Comparison of ENCODE assay signal across 8 cellular contexts in the genomic region with DNA sequence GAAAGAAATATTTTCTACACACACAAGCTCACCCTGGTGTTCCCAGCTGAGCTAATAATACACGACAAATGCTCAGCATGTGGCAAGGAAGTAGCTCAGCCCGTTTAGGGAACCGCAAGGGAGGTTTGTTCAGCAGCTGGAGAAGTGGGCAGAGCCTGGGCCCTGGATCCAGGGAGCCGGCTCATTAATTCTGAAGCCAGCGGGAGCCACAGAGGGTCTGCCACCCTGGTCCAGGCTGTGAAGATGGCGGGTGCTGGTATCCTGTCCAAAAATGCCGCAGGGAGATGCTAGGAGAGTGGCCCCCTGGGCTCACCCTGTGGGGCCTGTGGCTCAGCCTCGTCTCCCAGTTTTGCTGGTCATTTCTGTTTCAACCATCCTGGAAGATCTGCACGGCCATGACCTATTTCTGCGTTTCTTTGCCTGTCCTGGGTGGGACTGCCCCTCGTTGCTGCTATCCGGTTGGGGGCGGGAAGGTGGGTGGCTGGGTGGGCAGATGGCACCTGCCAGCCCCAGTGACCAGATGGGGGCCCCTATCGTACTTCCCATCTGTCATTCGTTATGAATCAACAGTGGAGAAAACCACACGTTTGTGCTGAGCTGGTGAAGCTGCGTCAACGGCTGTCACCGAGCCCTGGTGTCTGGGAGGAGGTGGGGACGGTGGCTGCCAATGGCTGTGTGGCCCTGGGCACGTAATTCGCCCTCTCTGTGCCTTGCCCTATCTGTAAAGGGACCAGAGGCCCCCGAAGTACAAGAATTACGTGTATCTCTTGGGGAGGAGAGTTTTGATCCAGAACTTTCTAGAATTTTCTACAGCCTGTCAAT. TPM values are rescaled to one million over a fixed set of nuclear protein-coding genes. Genes with fewer than 3 reads are reported as not detected.
DNase-seq lines count a peak whose midpoint lies in the region; ATAC-seq and TF ChIP-seq lines count a peak whose summit lies in the region.

No MANE protein-coding gene starts in this region.

- H3K27me3 ChIP-seq in naive thymus-derived CD4-positive, alpha-beta T cell (ENCODE audit: control insufficient read depth in 2 of 2, insufficient read depth in 2 of 2, low read length in 2 of 2) = peaks cover 0 to 6% of the 10 kb centered on the region in 2 donors

- H3K27ac ChIP-seq in caudate nucleus (ENCODE audit: low read depth, low read length) = peak overlapping the region; percentile 71
- peak overlapping the region; percentile 45 for H3K27ac ChIP-seq in naive thymus-derived CD4-positive, alpha-beta T cell (ENCODE audit: low read depth, low read length)
- peak overlapping the region; percentile 8 for H3K27ac ChIP-seq in substantia nigra (ENCODE audit: low read depth, low read length, poor library complexity, severe bottlenecking)

- peaks cover 5% of the 10 kb centered on the region for H3K27me3 Mint-ChIP-seq in activated B cell treated with CpG ODN at 0.5 μM for 24 hours
- peaks cover 0 to 23% (median 0%) of the 10 kb centered on the region in 5 donors for H3K27me3 Mint-ChIP-seq in naive thymus-derived CD4-positive, alpha-beta T cell

- peak overlapping the region; percentile 46 for H3K27ac Mint-ChIP-seq in activated B cell treated with CpG ODN at 0.5 μM for 24 hours
- peak overlapping the region in 6 of 9 donors; percentile 58 to 97 (median 68) for H3K27ac Mint-ChIP-seq in naive thymus-derived CD4-positive, alpha-beta T cell

- H3K36me3 ChIP-seq in naive thymus-derived CD4-positive, alpha-beta T cell (ENCODE audit: control insufficient read depth in 2 of 3, insufficient read depth in 3 of 3, low read length in 3 of 3) = no peaks in the 10 kb centered on the region

- peak overlapping the region; percentile 62 for H3K4me3 Mint-ChIP-seq in activated B cell treated with CpG ODN at 0.5 μM for 24 hours
- H3K4me3 Mint-ChIP-seq in naive thymus-derived CD4-positive, alpha-beta T cell = peak overlapping the region; percentile 47 to 87 (median 70)

- POLR2A ChIA-PET in activated B cell treated with CpG ODN at 0.5 μM for 24 hours (lab: Charles Lee) = interaction anchor here (1.2 kb wide), 2 partner anchors 8 to 10 kb away, joined by 3 to 10 read pairs; no protein-coding TSS in a partner anchor
- POLR2A ChIA-PET in naive thymus-derived CD4-positive, alpha-beta T cell (lab: Charles Lee) = interaction anchor here (1.2 kb wide), 1 partner anchor 44 kb away, joined by 3 read pairs; no protein-coding TSS in a partner anchor

- CTCF ChIA-PET in activated B cell treated with CpG ODN at 0.5 μM for 24 hours (lab: Charles Lee) = interaction anchor here (0.8 to 1.7 kb wide), 4 partner anchors 11 to 30 kb away, joined by 3 to 5 read pairs (median 4); no protein-coding TSS in a partner anchor
- CTCF ChIA-PET in naive thymus-derived CD4-positive, alpha-beta T cell (lab: Charles Lee) = interaction anchor here (0.7 to 1.2 kb wide), 2 partner anchors 177 to 183 kb away, joined by 3 to 5 read pairs; no protein-coding TSS in a partner anchor

- H3K4me1 ChIP-seq in naive thymus-derived CD4-positive, alpha-beta T cell (ENCODE audit: control insufficient read depth in 2 of 2, insufficient read depth in 2 of 2, low read length in 2 of 2) = peaks cover 8 to 11% of the 10 kb centered on the region in 2 donors

- peak; percentile 74 for DNase-seq in AG08395 (ENCODE audit: low spot score)
- peak; percentile 71 for DNase-seq in GM19238 (ENCODE audit: insufficient read length, low spot score)
- DNase-seq in NB4 (ENCODE audit: low read depth) = peak; percentile 92
- peak; percentile 41 for DNase-seq in activated B cell treated with CpG ODN at 0.5 μM for 24 hours
- peak in 3 of 61 donors; percentile 6 to 41 (median 23) for DNase-seq in caudate nucleus (lab: John Stamatoyannopoulos, UW)
- peak; percentile 41 to 81 (median 51) for DNase-seq in naive thymus-derived CD4-positive, alpha-beta T cell
- DNase-seq in substantia nigra (lab: John Stamatoyannopoulos, UW) = peak in 9 of 49 donors; percentile 3 to 70 (median 21)

- H3K4me3 ChIP-seq in NB4 (ENCODE audit: low read depth, low read length) = peak overlapping the region; percentile 32
- peak overlapping the region; percentile 13 for H3K4me3 ChIP-seq in naive thymus-derived CD4-positive, alpha-beta T cell (ENCODE audit: low read length)

- ATAC-seq in activated B cell treated with CpG ODN at 0.5 μM for 24 hours (ENCODE audit: low read depth) = peak; percentile 87
- peak; percentile 93 for ATAC-seq in naive thymus-derived CD4-positive, alpha-beta T cell
- no peak for ATAC-seq in GM18520 (IDR thresholded peaks at IDR 0.05; ENCODE audit: unreplicated experiment)

- intact Hi-C loops in activated B cell treated with CpG ODN at 0.5 μM for 24 hours (cut with micrococcal nuclease) = loop anchor here (1.0 to 2.0 kb wide), 2 partner anchors 22 to 52 kb away; a partner anchor contains a TSS
- intact Hi-C loops in naive thymus-derived CD4-positive, alpha-beta T cell (cut with micrococcal nuclease) = loop anchor here in 1 of 2 donors (1.0 kb wide), 1 partner anchor 22 kb away; no protein-coding TSS in a partner anchor

- H3K36me3 Mint-ChIP-seq in activated B cell treated with CpG ODN at 0.5 μM for 24 hours (ENCODE audit: low read depth) = no peaks in the 10 kb centered on the region
- H3K36me3 Mint-ChIP-seq in naive thymus-derived CD4-positive, alpha-beta T cell = peaks cover 0 to 12% (median 0%) of the 10 kb centered on the region in 5 donors

- TF ChIP-seq CTCF in NB4 (IDR thresholded peaks at IDR 0.05; ENCODE audit: low read depth, low read length) = no peak
- no peak for TF ChIP-seq CTCF in activated B cell treated with CpG ODN at 0.5 μM for 24 hours (IDR thresholded peaks at IDR 0.05)

- no peaks in the 10 kb centered on the region for H3K9me3 ChIP-seq in naive thymus-derived CD4-positive, alpha-beta T cell (ENCODE audit: control insufficient read depth in 2 of 3, low read length in 3 of 3)

- H3K4me1 Mint-ChIP-seq in activated B cell treated with CpG ODN at 0.5 μM for 24 hours = peaks cover 26% of the 10 kb centered on the region
- peaks cover 7 to 53% (median 22%) of the 10 kb centered on the region in 7 donors for H3K4me1 Mint-ChIP-seq in naive thymus-derived CD4-positive, alpha-beta T cell

- H3K9me3 Mint-ChIP-seq in activated B cell treated with CpG ODN at 0.5 μM for 24 hours = no peaks in the 10 kb centered on the region
- H3K9me3 Mint-ChIP-seq in naive thymus-derived CD4-positive, alpha-beta T cell = no peaks in the 10 kb centered on the region

- TF ChIP-seq POLR2A in NB4 (IDR thresholded peaks at IDR 0.05; ENCODE audit: extremely low read depth, insufficient read length) = no peak

RNA-seq across cellular contexts. Expression of a gene that starts 2.7 kb away (rescaled TPM):
- total RNA-seq in activated B cell treated with CpG ODN at 0.5 μM for 24 hours = 0.80 and 1.3 TPM in 2 replicates
- 100 to 1,000 TPM in 1 of 5 experiments, 10 to 100 TPM in 1, 1 to 10 TPM in 1, under 1 TPM in 2; 0.73 to 131 (median 6.6) TPM for total RNA-seq in naive thymus-derived CD4-positive, alpha-beta T cell
- under 1 TPM in 1 of 2 donors, not detected in 1; 0.09 TPM for polyA plus RNA-seq in naive thymus-derived CD4-positive, alpha-beta T cell

RNA-seq across cellular contexts. Expression of a gene that starts 39.0 kb away (rescaled TPM):
- 3.1 and 3.9 TPM in 2 replicates for total RNA-seq in activated B cell treated with CpG ODN at 0.5 μM for 24 hours
- 10 to 100 TPM in 1 of 5 experiments, 1 to 10 TPM in 4; 1.2 to 11.2 (median 7.2) TPM for total RNA-seq in naive thymus-derived CD4-positive, alpha-beta T cell
- polyA plus RNA-seq in naive thymus-derived CD4-positive, alpha-beta T cell = 1 to 10 TPM in 1 of 2 donors, under 1 TPM in 1; 0.92 to 1.3 TPM

RNA-seq across cellular contexts. Expression of a gene that starts 45.4 kb away (rescaled TPM):
- 27.3 and 29.7 TPM in 2 replicates for total RNA-seq in activated B cell treated with CpG ODN at 0.5 μM for 24 hours
- 100 to 1,000 TPM in 3 of 5 experiments, 10 to 100 TPM in 2; 61.0 to 238 (median 181) TPM for total RNA-seq in naive thymus-derived CD4-positive, alpha-beta T cell
- polyA plus RNA-seq in naive thymus-derived CD4-positive, alpha-beta T cell = 100 to 1,000 TPM; 332 to 589 TPM

RNA-seq across cellular contexts. Expression of a gene that starts 52.5 kb away (rescaled TPM):
- 61.1 and 64.8 TPM in 2 replicates for total RNA-seq in activated B cell treated with CpG ODN at 0.5 μM for 24 hours
- 10 to 100 TPM; 45.4 to 64.7 (median 53.7) TPM for total RNA-seq in naive thymus-derived CD4-positive, alpha-beta T cell
- polyA plus RNA-seq in naive thymus-derived CD4-positive, alpha-beta T cell = 10 to 100 TPM; 19.9 to 48.1 TPM

Comparison
In these comparisons a context has a peak if more than half of its experiments do, and no peak if none do; other contexts are left out.
1. H3K27ac ChIP-seq: peak in every context shown above with its lines; median percentile 71 in caudate nucleus; 45 in naive thymus-derived CD4-positive, alpha-beta T cell; 8 in substantia nigra.